Comparison of ENCODE assay signal across 10 cellular contexts in genomic region chr7:106065560-106066500, GRCh38. TPM values are rescaled to one million over a fixed set of nuclear protein-coding genes. Genes with fewer than 3 reads are reported as not detected.
A peak's percentile ranks its signal among the peaks of the same experiment; 100 is the strongest.
DNase-seq lines count a peak whose midpoint lies in the region; ATAC-seq and TF ChIP-seq lines count a peak whose summit lies in the region.
"Had no signal": no experiment of that assay in that cellular context is flagged by ENCODE, and none has a peak within 500 bp of the region (broad histone marks: within the 10 kb centered on the region; RNA-seq: fewer than 3 reads in every experiment).

No MANE protein-coding gene starts in this region.

- peak overlapping the region; percentile 58 to 77 (median 68) for H3K27ac ChIP-seq in tibial nerve
- H3K27ac ChIP-seq: KMS-11 had no signal

- no peaks in the 10 kb centered on the region for H3K27me3 ChIP-seq in tibial nerve

- H3K9me3 Mint-ChIP-seq in mesothelial cell of epicardium: peaks cover 5% of the 10 kb centered on the region
- no peaks in the 10 kb centered on the region for H3K9me3 Mint-ChIP-seq in activated CD4-positive, alpha-beta T cell treated with anti-CD3 and anti-CD28 coated beads, Interleukin-2, amount 10 ng/mL, durations not matched to agents 7 days and 5 days

- TF ChIP-seq CTCF in mesothelial cell of epicardium (IDR thresholded peaks at IDR 0.05; ENCODE audit: unreplicated experiment): no peak
- TF ChIP-seq CTCF in tibial nerve (IDR thresholded peaks at IDR 0.05): no peak

- peaks cover 0 to 46% (median 28%) of the 10 kb centered on the region in 4 donors for H3K4me1 ChIP-seq in tibial nerve

- H3K4me3 ChIP-seq in tibial nerve: peak overlapping the region in 3 of 4 donors; percentile 6 to 28 (median 16)

- no peak for ATAC-seq in GM19455 (IDR thresholded peaks at IDR 0.05; ENCODE audit: unreplicated experiment)

- H3K4me1 Mint-ChIP-seq in mesothelial cell of epicardium: peaks cover 59% of the 10 kb centered on the region
- H3K4me1 Mint-ChIP-seq in activated CD4-positive, alpha-beta T cell treated with anti-CD3 and anti-CD28 coated beads, Interleukin-2, amount 10 ng/mL, durations not matched to agents 7 days and 5 days: peaks cover 43% of the 10 kb centered on the region

- peak overlapping the region; percentile 64 for H3K27ac Mint-ChIP-seq in mesothelial cell of epicardium
- H3K27ac Mint-ChIP-seq in activated CD4-positive, alpha-beta T cell treated with anti-CD3 and anti-CD28 coated beads, Interleukin-2, amount 10 ng/mL, durations not matched to agents 7 days and 5 days: no peak overlapping the region

- DNase-seq in NCI-H2227 (lab: John Stamatoyannopoulos, UW; ENCODE audit: unreplicated experiment) (peak; percentile 46), dermis blood vessel endothelial cell (peak; percentile 44), mesothelial cell of epicardium (ENCODE audit: low spot score in 2 of 2, unreplicated experiment in 2 of 2) (no peak), tibial nerve (ENCODE audit: low spot score in 2 of 2) (no peak), cerebellum (ENCODE audit: low spot score) (no peak), RPMI8226 (no peak)
- DNase-seq in activated CD4-positive, alpha-beta T cell treated with anti-CD3 and anti-CD28 coated beads, Interleukin-2, amount 10 ng/mL, durations not matched to agents 7 days and 5 days: no peak
- DNase-seq: activated B cell treated with CpG ODN at 0.5 μM for 24 hours had no signal

- H3K4me3 Mint-ChIP-seq in mesothelial cell of epicardium: no peak overlapping the region
- H3K4me3 Mint-ChIP-seq in activated CD4-positive, alpha-beta T cell treated with anti-CD3 and anti-CD28 coated beads, Interleukin-2, amount 10 ng/mL, durations not matched to agents 7 days and 5 days: no peak overlapping the region
- H3K4me3 Mint-ChIP-seq: activated B cell treated with CpG ODN at 0.5 μM for 24 hours had no signal

- TF ChIP-seq EP300 in tibial nerve (IDR thresholded peaks at IDR 0.05): no peak

- H3K36me3 ChIP-seq in tibial nerve: no peaks in the 10 kb centered on the region

- 17 to 28% methylated on average over 25 to 26 of the region's 26 CpGs for WGBS in tibial nerve, 2 donors

- H3K36me3 Mint-ChIP-seq in mesothelial cell of epicardium: peaks cover 1% of the 10 kb centered on the region
- peaks cover 3% of the 10 kb centered on the region for H3K36me3 Mint-ChIP-seq in activated CD4-positive, alpha-beta T cell treated with anti-CD3 and anti-CD28 coated beads, Interleukin-2, amount 10 ng/mL, durations not matched to agents 7 days and 5 days (ENCODE audit: low read depth)

- TF ChIP-seq POLR2A in tibial nerve (IDR thresholded peaks at IDR 0.05): no peak

- no peaks in the 10 kb centered on the region for H3K27me3 Mint-ChIP-seq in mesothelial cell of epicardium (ENCODE audit: low read depth)
- H3K27me3 Mint-ChIP-seq in activated CD4-positive, alpha-beta T cell treated with anti-CD3 and anti-CD28 coated beads, Interleukin-2, amount 10 ng/mL, durations not matched to agents 7 days and 5 days: no peaks in the 10 kb centered on the region
- H3K27me3 Mint-ChIP-seq: activated B cell treated with CpG ODN at 0.5 μM for 24 hours had no signal

- H3K9me3 ChIP-seq in tibial nerve: no peaks in the 10 kb centered on the region

- CTCF ChIA-PET in activated CD4-positive, alpha-beta T cell treated with anti-CD3 and anti-CD28 coated beads, Interleukin-2, amount 10 ng/mL, durations not matched to agents 7 days and 5 days (lab: Charles Lee): interaction anchor here (0.7 kb wide), 1 partner anchor 51 kb away, joined by 3 read pairs; no protein-coding TSS in a partner anchor

- POLR2A ChIA-PET in activated CD4-positive, alpha-beta T cell treated with anti-CD3 and anti-CD28 coated beads, Interleukin-2, amount 10 ng/mL, durations not matched to agents 7 days and 5 days (lab: Charles Lee): interaction anchor here (0.6 kb wide), 1 partner anchor 254 kb away, joined by 3 read pairs; no protein-coding TSS in a partner anchor

RNA-seq across cellular contexts. Expression of gene SYPL1, which starts 46.3 kb away (rescaled TPM):
- total RNA-seq in dermis blood vessel endothelial cell: 92.7 and 133 TPM in 2 replicates
- 63.9 to 64.3 TPM (median 64.0 TPM) in 3 replicates for total RNA-seq in mesothelial cell of epicardium
- 10 to 100 TPM; 69.6 to 79.5 (median 71.5) TPM for total RNA-seq in tibial nerve
- total RNA-seq in activated CD4-positive, alpha-beta T cell treated with anti-CD3 and anti-CD28 coated beads, Interleukin-2, amount 10 ng/mL, durations not matched to agents 7 days and 5 days: 10 to 100 TPM; 36.7 to 40.3 TPM
- total RNA-seq in cerebellum: 24.7 TPM

Comparison
In these comparisons a context has a peak if more than half of its experiments do, and no peak if none do; other contexts are left out.
1. DNase-seq: peak in NCI-H2227 (single experiment) and dermis blood vessel endothelial cell (single experiment); none in mesothelial cell of epicardium (0 of 2), tibial nerve (0 of 2), activated CD4-positive, alpha-beta T cell treated with anti-CD3 and anti-CD28 coated beads, Interleukin-2, amount 10 ng/mL, durations not matched to agents 7 days and 5 days (single experiment), cerebellum (single experiment) and RPMI8226 (single experiment).